In the genomic region with DNA sequence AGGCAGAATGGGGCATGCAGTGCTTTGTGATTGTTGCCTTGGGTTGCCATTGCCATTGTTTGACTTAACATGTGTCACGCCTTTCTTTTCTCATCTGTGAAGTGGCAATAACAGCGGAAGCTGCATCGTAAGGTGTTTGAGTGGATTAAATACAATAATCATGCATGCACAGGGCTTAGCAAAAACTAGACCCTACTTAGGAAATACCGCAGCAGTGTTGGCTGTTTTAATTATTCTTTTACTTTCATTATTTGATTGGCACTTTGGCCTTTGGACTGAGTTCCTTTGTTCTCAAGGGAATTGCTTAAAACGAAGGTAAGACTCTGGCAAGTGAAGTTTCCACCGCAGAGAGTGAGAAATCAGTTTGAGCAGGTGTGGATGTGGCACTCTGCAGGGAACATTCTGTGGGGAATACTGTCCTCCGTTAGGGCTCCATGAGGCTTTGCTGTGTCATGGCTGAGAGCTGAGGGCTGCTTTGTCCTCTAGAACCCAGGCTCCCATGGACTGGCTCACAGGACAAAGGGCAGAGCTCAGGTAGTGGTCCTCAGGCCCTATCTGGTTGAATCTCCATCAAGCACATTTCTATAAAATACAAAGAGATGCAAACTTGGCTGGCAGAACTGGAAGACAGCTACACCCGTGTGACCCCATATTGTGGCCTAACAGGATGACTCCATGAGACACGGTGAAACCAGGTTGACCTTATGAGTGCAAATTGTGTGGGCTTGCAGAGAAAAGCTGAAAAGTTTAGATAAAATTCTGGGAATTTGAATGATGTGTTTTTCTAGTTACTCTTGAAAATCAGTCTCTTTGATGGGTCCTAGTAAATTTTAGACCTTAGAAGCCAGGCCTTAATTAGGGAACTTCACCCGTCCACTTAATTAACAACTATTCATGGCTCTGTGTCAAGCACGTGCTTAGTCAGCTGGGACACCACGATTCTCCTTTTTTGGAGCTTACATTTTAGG, we compare ENCODE assay signal across 14 cellular contexts.
DNase-seq lines count a peak whose midpoint lies in the region; ATAC-seq, FAIRE-seq and TF ChIP-seq lines count a peak whose summit lies in the region.
"Had no signal": no experiment of that assay in that cellular context is flagged by ENCODE, and none has a peak within 500 bp of the region (broad histone marks: within the 10 kb centered on the region; RNA-seq: fewer than 3 reads in every experiment).

No MANE protein-coding gene starts in this region.

- no peak for FAIRE-seq in astrocyte (lab: Jason Lieb, UNC)
- FAIRE-seq: frontal cortex, GM12891 had no signal

- peak overlapping the region; percentile 28 for H3K4me2 ChIP-seq in astrocyte (ENCODE audit: low read length)
- H3K4me2 ChIP-seq: BLaER1 treated with 17β-estradiol and CSF1 and Interleukin-3, amounts not matched to agents 10 nM and 100 nM had no signal

- H3K4me1 Mint-ChIP-seq in CD8-positive, alpha-beta memory T cell = peaks cover 20 to 41% (median 38%) of the 10 kb centered on the region in 3 donors
- peaks cover 10% of the 10 kb centered on the region for H3K4me1 Mint-ChIP-seq in astrocyte (ENCODE audit: low read depth, unreplicated experiment)
- H3K4me1 Mint-ChIP-seq in natural killer cell treated with Interleukin-12 subunit alpha and Interleukin-12 subunit beta and Interleukin-15 and Interleukin-18, amount 100 ng/mL, for 72 hours (ENCODE audit: low read depth in 2 of 2) = peaks cover 26 to 27% of the 10 kb centered on the region in 2 donors
- H3K4me1 Mint-ChIP-seq in WTC11 = peaks cover 36% of the 10 kb centered on the region

- H2AFZ ChIP-seq in astrocyte (ENCODE audit: low read depth, low read length) = no peak overlapping the region

- H3K27me3 Mint-ChIP-seq in CD8-positive, alpha-beta memory T cell = no peaks in the 10 kb centered on the region
- no peaks in the 10 kb centered on the region for H3K27me3 Mint-ChIP-seq in astrocyte (ENCODE audit: low read depth, unreplicated experiment)
- H3K27me3 Mint-ChIP-seq in natural killer cell treated with Interleukin-12 subunit alpha and Interleukin-12 subunit beta and Interleukin-15 and Interleukin-18, amount 100 ng/mL, for 72 hours = peaks cover 0 to 2% of the 10 kb centered on the region in 2 donors
- H3K27me3 Mint-ChIP-seq in WTC11 (ENCODE audit: low read depth) = no peaks in the 10 kb centered on the region

- DNase-seq in CD8-positive, alpha-beta memory T cell = peak in 2 of 5 donors; percentile 6 to 34
- DNase-seq in NCI-H187 (lab: John Stamatoyannopoulos, UW) (peak; percentile 60 to 66), astrocyte (ENCODE audit: low read depth) (no peak), ovary (no peak), WTC11 (ENCODE audit: low spot score) (no peak), NCI-H2196 (lab: John Stamatoyannopoulos, UW; ENCODE audit: unreplicated experiment) (no peak)
- no peak for DNase-seq in natural killer cell treated with Interleukin-12 subunit alpha and Interleukin-12 subunit beta and Interleukin-15 and Interleukin-18, amount 100 ng/mL, for 72 hours (ENCODE audit: low spot score)
- DNase-seq: activated naive CD4-positive, alpha-beta T cell treated with anti-CD3 and anti-CD28 coated beads, Interleukin-2, amount 50 U/mL, for 16 hours; central memory CD4-positive, alpha-beta T cell; stimulated activated CD4-positive, alpha-beta T cell treated with anti-CD3 and anti-CD28 coated beads, Interleukin-15, amount 100 ng/mL, for 24 hours had no signal

- H3K27ac ChIP-seq in CD8-positive, alpha-beta memory T cell (ENCODE audit: low read depth, low read length) = peak overlapping the region; percentile 58
- H3K27ac ChIP-seq in astrocyte (ENCODE audit: low read depth, low read length) = peak overlapping the region; percentile 1
- no peak overlapping the region for H3K27ac ChIP-seq in ovary
- H3K27ac ChIP-seq: BLaER1 treated with 17β-estradiol and CSF1 and Interleukin-3, amounts not matched to agents 10 nM and 100 nM had no signal

- ATAC-seq in natural killer cell treated with Interleukin-12 subunit alpha and Interleukin-12 subunit beta and Interleukin-15 and Interleukin-18, amount 100 ng/mL, for 72 hours = peak; percentile 78 to 82
- no peak for ATAC-seq in WTC11

- H3K4me1 ChIP-seq in CD8-positive, alpha-beta memory T cell (ENCODE audit: insufficient read depth, low read length) = peaks cover 6% of the 10 kb centered on the region
- peaks cover 20% of the 10 kb centered on the region for H3K4me1 ChIP-seq in astrocyte (ENCODE audit: insufficient read depth, low read length)
- H3K4me1 ChIP-seq in ovary (ENCODE audit: insufficient read depth) = peaks cover 5% of the 10 kb centered on the region

- H3K27me3 ChIP-seq in CD8-positive, alpha-beta memory T cell (ENCODE audit: insufficient read depth, low read length, poor library complexity, severe bottlenecking) = no peaks in the 10 kb centered on the region
- no peaks in the 10 kb centered on the region for H3K27me3 ChIP-seq in astrocyte (ENCODE audit: insufficient read depth, low read length)
- H3K27me3 ChIP-seq in ovary = no peaks in the 10 kb centered on the region
- H3K27me3 ChIP-seq: BLaER1 treated with 17β-estradiol and CSF1 and Interleukin-3, amounts not matched to agents 10 nM and 100 nM had no signal

- H3K27ac Mint-ChIP-seq in CD8-positive, alpha-beta memory T cell = peak overlapping the region; percentile 18 to 83 (median 72)
- H3K27ac Mint-ChIP-seq in astrocyte (ENCODE audit: unreplicated experiment) (no peak overlapping the region), WTC11 (no peak overlapping the region)
- H3K27ac Mint-ChIP-seq in natural killer cell treated with Interleukin-12 subunit alpha and Interleukin-12 subunit beta and Interleukin-15 and Interleukin-18, amount 100 ng/mL, for 72 hours = peak overlapping the region; percentile 74 to 82

- H3K9me3 ChIP-seq in CD8-positive, alpha-beta memory T cell (ENCODE audit: low read length) = no peaks in the 10 kb centered on the region
- no peaks in the 10 kb centered on the region for H3K9me3 ChIP-seq in astrocyte (ENCODE audit: insufficient read depth, low read depth, low read length)
- H3K9me3 ChIP-seq in ovary = no peaks in the 10 kb centered on the region
- H3K9me3 ChIP-seq: BLaER1 treated with 17β-estradiol and CSF1 and Interleukin-3, amounts not matched to agents 10 nM and 100 nM; thoracic aorta had no signal

- H4K20me1 ChIP-seq in astrocyte (ENCODE audit: insufficient read depth, low read length) = no peaks in the 10 kb centered on the region
- H4K20me1 ChIP-seq: BLaER1 treated with 17β-estradiol and CSF1 and Interleukin-3, amounts not matched to agents 10 nM and 100 nM had no signal

- POLR2A ChIA-PET in CD8-positive, alpha-beta memory T cell (lab: Charles Lee) = interaction anchor here (0.6 kb wide), 1 partner anchor 298 kb away, joined by 3 read pairs; no protein-coding TSS in a partner anchor
- POLR2A ChIA-PET in WTC11 (lab: Charles Lee) = no interaction called here

- no peak for TF ChIP-seq POLR2A in ovary (IDR thresholded peaks at IDR 0.05)

- peaks cover 0 to 3% (median 0%) of the 10 kb centered on the region in 3 donors for H3K36me3 Mint-ChIP-seq in CD8-positive, alpha-beta memory T cell
- H3K36me3 Mint-ChIP-seq in astrocyte (ENCODE audit: low read depth, unreplicated experiment) = no peaks in the 10 kb centered on the region
- no peaks in the 10 kb centered on the region for H3K36me3 Mint-ChIP-seq in natural killer cell treated with Interleukin-12 subunit alpha and Interleukin-12 subunit beta and Interleukin-15 and Interleukin-18, amount 100 ng/mL, for 72 hours
- H3K36me3 Mint-ChIP-seq in WTC11 = no peaks in the 10 kb centered on the region

- intact Hi-C loops in ovary (cut with DNase I) = no loop called here

- H3K9me3 Mint-ChIP-seq in CD8-positive, alpha-beta memory T cell = no peaks in the 10 kb centered on the region
- H3K9me3 Mint-ChIP-seq in astrocyte (ENCODE audit: unreplicated experiment) (no peaks in the 10 kb centered on the region), WTC11 (no peaks in the 10 kb centered on the region)
- H3K9me3 Mint-ChIP-seq in natural killer cell treated with Interleukin-12 subunit alpha and Interleukin-12 subunit beta and Interleukin-15 and Interleukin-18, amount 100 ng/mL, for 72 hours = no peaks in the 10 kb centered on the region

- no peaks in the 10 kb centered on the region for H3K36me3 ChIP-seq in CD8-positive, alpha-beta memory T cell (ENCODE audit: insufficient read depth, low read length)
- H3K36me3 ChIP-seq in astrocyte (ENCODE audit: insufficient read depth, low read length) (no peaks in the 10 kb centered on the region), ovary (no peaks in the 10 kb centered on the region)
- H3K36me3 ChIP-seq: BLaER1 treated with 17β-estradiol and CSF1 and Interleukin-3, amounts not matched to agents 10 nM and 100 nM; thoracic aorta had no signal

- no peak for TF ChIP-seq CTCF in astrocyte (IDR thresholded peaks at IDR 0.05; ENCODE audit: insufficient read depth, low read depth, low read length)
- no peak for TF ChIP-seq CTCF in ovary (IDR thresholded peaks at IDR 0.05)
- no peak for TF ChIP-seq CTCF in WTC11 (IDR thresholded peaks at IDR 0.05)

- CTCF ChIA-PET in CD8-positive, alpha-beta memory T cell (lab: Charles Lee) = interaction anchor here (1.2 kb wide), 1 partner anchor 48 kb away, joined by 3 read pairs; no protein-coding TSS in a partner anchor
- CTCF ChIA-PET in WTC11 (lab: Charles Lee) = interaction anchor here (1.7 kb wide), 1 partner anchor 36 kb away, joined by 6 read pairs; no protein-coding TSS in a partner anchor

- no peak overlapping the region for H3K9ac ChIP-seq in astrocyte (ENCODE audit: low read length)
- H3K9ac ChIP-seq: BLaER1 treated with 17β-estradiol and CSF1 and Interleukin-3, amounts not matched to agents 10 nM and 100 nM had no signal

- no peak for TF ChIP-seq EP300 in ovary (IDR thresholded peaks at IDR 0.05)

- peak overlapping the region; percentile 5 for H3K4me3 ChIP-seq in CD8-positive, alpha-beta memory T cell (ENCODE audit: low read length)
- H3K4me3 ChIP-seq in astrocyte (ENCODE audit: insufficient read depth, low read depth, low read length) (no peak overlapping the region), ovary (no peak overlapping the region)
- H3K4me3 ChIP-seq: BLaER1 treated with 17β-estradiol and CSF1 and Interleukin-3, amounts not matched to agents 10 nM and 100 nM; thoracic aorta had no signal

- peak overlapping the region in 6 of 7 donors; percentile 38 to 78 (median 57) for H3K4me3 Mint-ChIP-seq in CD8-positive, alpha-beta memory T cell
- no peak overlapping the region for H3K4me3 Mint-ChIP-seq in astrocyte (ENCODE audit: unreplicated experiment)
- H3K4me3 Mint-ChIP-seq in natural killer cell treated with Interleukin-12 subunit alpha and Interleukin-12 subunit beta and Interleukin-15 and Interleukin-18, amount 100 ng/mL, for 72 hours = peak overlapping the region; percentile 52
- no peak overlapping the region for H3K4me3 Mint-ChIP-seq in WTC11

- 65 to 77% (median 71%) methylated on average over 12 of the region's 12 CpGs for WGBS in ovary, 3 donors

- no peaks in the 10 kb centered on the region for H3K79me2 ChIP-seq in astrocyte (ENCODE audit: insufficient read depth, low read length)

TF ChIP-seq in WTC11, 78 proteins besides CTCF, POLR2A, EP300 and RAD21 (continues in another document):
- TF ChIP-seq, protein P1, sequence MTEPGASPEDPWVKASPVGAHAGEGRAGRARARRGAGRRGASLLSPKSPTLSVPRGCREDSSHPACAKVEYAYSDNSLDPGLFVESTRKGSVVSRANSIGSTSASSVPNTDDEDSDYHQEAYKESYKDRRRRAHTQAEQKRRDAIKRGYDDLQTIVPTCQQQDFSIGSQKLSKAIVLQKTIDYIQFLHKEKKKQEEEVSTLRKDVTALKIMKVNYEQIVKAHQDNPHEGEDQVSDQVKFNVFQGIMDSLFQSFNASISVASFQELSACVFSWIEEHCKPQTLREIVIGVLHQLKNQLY (CRISPR knock-in tag; IDR thresholded peaks at IDR 0.05) = no peak

Comparison
In these comparisons a context has a peak if more than half of its experiments do, and no peak if none do; other contexts are left out.
1. DNase-seq: peak in NCI-H187 (2 of 2); none in astrocyte (single experiment), natural killer cell treated with Interleukin-12 subunit alpha and Interleukin-12 subunit beta and Interleukin-15 and Interleukin-18, amount 100 ng/mL, for 72 hours (single experiment), ovary (0 of 5), WTC11 (single experiment) and NCI-H2196 (single experiment).
2. H3K27ac ChIP-seq: peak in CD8-positive, alpha-beta memory T cell (single experiment) and astrocyte (single experiment); none in ovary (0 of 2).
3. H3K27ac Mint-ChIP-seq: peak in CD8-positive, alpha-beta memory T cell (8 of 8) and natural killer cell treated with Interleukin-12 subunit alpha and Interleukin-12 subunit beta and Interleukin-15 and Interleukin-18, amount 100 ng/mL, for 72 hours (2 of 2); none in astrocyte (single experiment) and WTC11 (single experiment).
4. H3K4me3 Mint-ChIP-seq: peak in CD8-positive, alpha-beta memory T cell (6 of 7) and natural killer cell treated with Interleukin-12 subunit alpha and Interleukin-12 subunit beta and Interleukin-15 and Interleukin-18, amount 100 ng/mL, for 72 hours (single experiment); none in astrocyte (single experiment) and WTC11 (single experiment).